ENCODE assay signal across 23 cellular contexts in the genomic region with DNA sequence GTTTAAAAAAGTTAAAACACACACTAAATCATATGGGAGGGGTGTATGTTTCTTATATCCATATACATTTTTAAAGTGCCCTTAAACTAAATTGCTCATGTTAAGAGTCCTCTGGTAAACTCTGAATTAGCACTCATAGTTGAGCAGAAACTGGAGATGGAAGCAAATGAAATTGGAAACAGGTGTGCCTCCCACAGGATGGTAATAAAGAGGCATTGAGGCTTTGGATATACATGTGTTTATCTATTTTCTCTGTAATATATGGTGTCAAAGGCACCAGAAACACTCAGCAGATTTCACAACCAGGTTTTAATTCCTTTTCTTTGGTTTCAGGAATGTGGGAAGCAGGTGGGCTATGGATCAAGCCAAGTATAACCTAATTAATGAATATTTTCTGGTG.
"Had no signal": no experiment of that assay in that cellular context is flagged by ENCODE, and none has a peak within 500 bp of the region (broad histone marks: within the 10 kb centered on the region; RNA-seq: fewer than 3 reads in every experiment).

No MANE protein-coding gene starts in this region.

- H3K4me3 Mint-ChIP-seq: activated CD4-positive, alpha-beta T cell treated with anti-CD3 and anti-CD28 coated beads, Interleukin-2, amount 10 ng/mL, durations not matched to agents 7 days and 5 days; activated CD8-positive, alpha-beta T cell treated with anti-CD3 and anti-CD28 coated beads, Interleukin-2, amount 10 ng/mL, durations not matched to agents 7 days and 5 days; activated naive CD8-positive, alpha-beta T cell; natural killer cell; type B pancreatic cell had no signal

- H3K9me3 Mint-ChIP-seq: type B pancreatic cell had no signal

- H3K27ac Mint-ChIP-seq: activated CD4-positive, alpha-beta T cell treated with anti-CD3 and anti-CD28 coated beads, Interleukin-2, amount 10 ng/mL, durations not matched to agents 7 days and 5 days; activated CD8-positive, alpha-beta T cell treated with anti-CD3 and anti-CD28 coated beads, Interleukin-2, amount 10 ng/mL, durations not matched to agents 7 days and 5 days; activated naive CD8-positive, alpha-beta T cell; natural killer cell; type B pancreatic cell had no signal

- H3K4me1 ChIP-seq: foreskin keratinocyte, left ventricle myocardium inferior, pancreas, psoas muscle, vagina had no signal

- H3K4me1 Mint-ChIP-seq: activated CD4-positive, alpha-beta T cell treated with anti-CD3 and anti-CD28 coated beads, Interleukin-2, amount 10 ng/mL, durations not matched to agents 7 days and 5 days; natural killer cell had no signal

- H3K27me3 ChIP-seq: foreskin keratinocyte, neutrophil, pancreas, vagina had no signal

- H3K9me3 ChIP-seq: neutrophil, pancreas, psoas muscle had no signal

- DNase-seq: activated CD4-positive, alpha-beta T cell treated with anti-CD3 and anti-CD28 coated beads, Interleukin-2, amount 10 ng/mL, durations not matched to agents 7 days and 5 days; activated CD8-positive, alpha-beta T cell treated with anti-CD3 and anti-CD28 coated beads, Interleukin-2, amount 10 ng/mL, durations not matched to agents 7 days and 5 days; activated naive CD4-positive, alpha-beta T cell; activated T-cell treated with anti-CD3 and anti-CD28 coated beads, Interleukin-2, amount 50 U/mL, for 1 hour; central memory CD4-positive, alpha-beta T cell; dermis blood vessel endothelial cell; effector CD8-positive, alpha-beta T cell; foreskin keratinocyte; kidney glomerular epithelial cell; left ventricle myocardium inferior; natural killer cell; pancreas; psoas muscle; right cardiac atrium; stimulated activated CD4-positive, alpha-beta T cell treated with anti-CD3 and anti-CD28 coated beads, Interleukin-4, amount 100 ng/mL, for 24 hours; stimulated activated naive CD4-positive, alpha-beta T cell treated with Interleukin-2 at 50 U/mL for 16 hours had no signal

- ATAC-seq: activated CD4-positive, CD25-positive, alpha-beta regulatory T cell treated with anti-CD3 and anti-CD28 coated beads, Interleukin-2, amount 50 U/mL, for 24 hours; activated CD8-positive, alpha-beta T cell treated with anti-CD3 and anti-CD28 coated beads, Interleukin-2, amount 10 ng/mL, durations not matched to agents 7 days and 5 days; foreskin keratinocyte; natural killer cell; pancreas; psoas muscle; right cardiac atrium had no signal

- H3K27ac ChIP-seq: foreskin keratinocyte, left ventricle myocardium inferior, neutrophil, pancreas, psoas muscle, thoracic aorta, vagina, VCaP had no signal

- H3K4me3 ChIP-seq: left ventricle myocardium inferior, pancreas, psoas muscle, thoracic aorta, vagina had no signal

- H3K27me3 Mint-ChIP-seq: activated CD4-positive, alpha-beta T cell treated with anti-CD3 and anti-CD28 coated beads, Interleukin-2, amount 10 ng/mL, durations not matched to agents 7 days and 5 days; activated naive CD8-positive, alpha-beta T cell; type B pancreatic cell had no signal

- H3K36me3 ChIP-seq: neutrophil, pancreas, thoracic aorta, vagina had no signal
